Comparison of ENCODE assay signal across 1 cellular context in the genomic region with DNA sequence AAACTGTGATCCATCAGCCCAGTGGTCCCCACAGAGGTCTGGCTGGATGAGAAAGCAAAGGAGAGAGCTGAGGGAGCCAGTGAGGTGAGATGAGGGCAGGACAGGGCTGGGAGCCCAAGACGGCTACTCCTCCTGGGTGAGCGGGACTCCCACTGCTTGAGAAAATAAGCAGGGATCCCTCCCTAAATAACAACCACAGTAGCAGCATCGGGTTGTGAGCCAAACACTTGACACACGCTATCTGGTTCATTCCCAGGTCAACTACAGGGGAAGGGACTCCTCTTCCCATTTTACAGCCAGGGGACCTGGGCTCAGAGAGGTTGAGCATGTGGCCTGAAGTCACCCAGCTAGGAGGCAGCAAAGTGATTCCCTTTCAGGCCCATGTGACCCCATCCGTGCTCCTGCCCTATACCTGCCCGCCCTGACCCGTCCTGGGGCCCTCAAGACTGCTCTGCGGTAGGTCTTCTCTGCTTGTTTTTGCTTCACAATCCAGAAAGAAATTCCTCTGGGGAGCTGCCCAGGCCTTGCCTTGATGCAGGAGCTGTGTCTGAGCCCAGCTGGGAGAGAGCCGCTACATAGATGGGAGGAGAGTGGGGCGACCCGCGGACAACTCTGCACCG.
TF ChIP-seq lines count a peak whose summit lies in the region.

No MANE protein-coding gene starts in this region.

TF ChIP-seq in WTC11, 78 proteins besides CTCF, POLR2A, EP300 and RAD21 (continued from another document):
- TF ChIP-seq, protein P1, sequence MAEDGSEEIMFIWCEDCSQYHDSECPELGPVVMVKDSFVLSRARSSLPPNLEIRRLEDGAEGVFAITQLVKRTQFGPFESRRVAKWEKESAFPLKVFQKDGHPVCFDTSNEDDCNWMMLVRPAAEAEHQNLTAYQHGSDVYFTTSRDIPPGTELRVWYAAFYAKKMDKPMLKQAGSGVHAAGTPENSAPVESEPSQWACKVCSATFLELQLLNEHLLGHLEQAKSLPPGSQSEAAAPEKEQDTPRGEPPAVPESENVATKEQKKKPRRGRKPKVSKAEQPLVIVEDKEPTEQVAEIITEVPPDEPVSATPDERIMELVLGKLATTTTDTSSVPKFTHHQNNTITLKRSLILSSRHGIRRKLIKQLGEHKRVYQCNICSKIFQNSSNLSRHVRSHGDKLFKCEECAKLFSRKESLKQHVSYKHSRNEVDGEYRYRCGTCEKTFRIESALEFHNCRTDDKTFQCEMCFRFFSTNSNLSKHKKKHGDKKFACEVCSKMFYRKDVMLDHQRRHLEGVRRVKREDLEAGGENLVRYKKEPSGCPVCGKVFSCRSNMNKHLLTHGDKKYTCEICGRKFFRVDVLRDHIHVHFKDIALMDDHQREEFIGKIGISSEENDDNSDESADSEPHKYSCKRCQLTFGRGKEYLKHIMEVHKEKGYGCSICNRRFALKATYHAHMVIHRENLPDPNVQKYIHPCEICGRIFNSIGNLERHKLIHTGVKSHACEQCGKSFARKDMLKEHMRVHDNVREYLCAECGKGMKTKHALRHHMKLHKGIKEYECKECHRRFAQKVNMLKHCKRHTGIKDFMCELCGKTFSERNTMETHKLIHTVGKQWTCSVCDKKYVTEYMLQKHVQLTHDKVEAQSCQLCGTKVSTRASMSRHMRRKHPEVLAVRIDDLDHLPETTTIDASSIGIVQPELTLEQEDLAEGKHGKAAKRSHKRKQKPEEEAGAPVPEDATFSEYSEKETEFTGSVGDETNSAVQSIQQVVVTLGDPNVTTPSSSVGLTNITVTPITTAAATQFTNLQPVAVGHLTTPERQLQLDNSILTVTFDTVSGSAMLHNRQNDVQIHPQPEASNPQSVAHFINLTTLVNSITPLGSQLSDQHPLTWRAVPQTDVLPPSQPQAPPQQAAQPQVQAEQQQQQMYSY (CRISPR knock-in tag; IDR thresholded peaks at IDR 0.05): no peak
- TF ChIP-seq NFE2L1 (CRISPR knock-in tag; IDR thresholded peaks at IDR 0.05) (no peak), NR1H2 (CRISPR knock-in tag; IDR thresholded peaks at IDR 0.05) (no peak), ZNF219 (CRISPR knock-in tag; IDR thresholded peaks at IDR 0.05; ENCODE audit: borderline replicate concordance) (no peak), NR3C1 (CRISPR knock-in tag; conservative IDR thresholded peaks at IDR 0.05; ENCODE audit: low read depth) (no peak), NFATC4 (CRISPR knock-in tag; IDR thresholded peaks at IDR 0.05) (no peak), RORB (CRISPR knock-in tag; IDR thresholded peaks at IDR 0.05) (no peak), MYBL2 (CRISPR knock-in tag; IDR thresholded peaks at IDR 0.05) (no peak), CBFB (CRISPR knock-in tag; IDR thresholded peaks at IDR 0.05; ENCODE audit: low read depth) (no peak)
- TF ChIP-seq, protein P2, sequence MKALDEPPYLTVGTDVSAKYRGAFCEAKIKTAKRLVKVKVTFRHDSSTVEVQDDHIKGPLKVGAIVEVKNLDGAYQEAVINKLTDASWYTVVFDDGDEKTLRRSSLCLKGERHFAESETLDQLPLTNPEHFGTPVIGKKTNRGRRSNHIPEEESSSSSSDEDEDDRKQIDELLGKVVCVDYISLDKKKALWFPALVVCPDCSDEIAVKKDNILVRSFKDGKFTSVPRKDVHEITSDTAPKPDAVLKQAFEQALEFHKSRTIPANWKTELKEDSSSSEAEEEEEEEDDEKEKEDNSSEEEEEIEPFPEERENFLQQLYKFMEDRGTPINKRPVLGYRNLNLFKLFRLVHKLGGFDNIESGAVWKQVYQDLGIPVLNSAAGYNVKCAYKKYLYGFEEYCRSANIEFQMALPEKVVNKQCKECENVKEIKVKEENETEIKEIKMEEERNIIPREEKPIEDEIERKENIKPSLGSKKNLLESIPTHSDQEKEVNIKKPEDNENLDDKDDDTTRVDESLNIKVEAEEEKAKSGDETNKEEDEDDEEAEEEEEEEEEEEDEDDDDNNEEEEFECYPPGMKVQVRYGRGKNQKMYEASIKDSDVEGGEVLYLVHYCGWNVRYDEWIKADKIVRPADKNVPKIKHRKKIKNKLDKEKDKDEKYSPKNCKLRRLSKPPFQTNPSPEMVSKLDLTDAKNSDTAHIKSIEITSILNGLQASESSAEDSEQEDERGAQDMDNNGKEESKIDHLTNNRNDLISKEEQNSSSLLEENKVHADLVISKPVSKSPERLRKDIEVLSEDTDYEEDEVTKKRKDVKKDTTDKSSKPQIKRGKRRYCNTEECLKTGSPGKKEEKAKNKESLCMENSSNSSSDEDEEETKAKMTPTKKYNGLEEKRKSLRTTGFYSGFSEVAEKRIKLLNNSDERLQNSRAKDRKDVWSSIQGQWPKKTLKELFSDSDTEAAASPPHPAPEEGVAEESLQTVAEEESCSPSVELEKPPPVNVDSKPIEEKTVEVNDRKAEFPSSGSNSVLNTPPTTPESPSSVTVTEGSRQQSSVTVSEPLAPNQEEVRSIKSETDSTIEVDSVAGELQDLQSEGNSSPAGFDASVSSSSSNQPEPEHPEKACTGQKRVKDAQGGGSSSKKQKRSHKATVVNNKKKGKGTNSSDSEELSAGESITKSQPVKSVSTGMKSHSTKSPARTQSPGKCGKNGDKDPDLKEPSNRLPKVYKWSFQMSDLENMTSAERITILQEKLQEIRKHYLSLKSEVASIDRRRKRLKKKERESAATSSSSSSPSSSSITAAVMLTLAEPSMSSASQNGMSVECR (CRISPR knock-in tag; IDR thresholded peaks at IDR 0.05; ENCODE audit: borderline replicate concordance): no peak
- TF ChIP-seq, protein P3, sequence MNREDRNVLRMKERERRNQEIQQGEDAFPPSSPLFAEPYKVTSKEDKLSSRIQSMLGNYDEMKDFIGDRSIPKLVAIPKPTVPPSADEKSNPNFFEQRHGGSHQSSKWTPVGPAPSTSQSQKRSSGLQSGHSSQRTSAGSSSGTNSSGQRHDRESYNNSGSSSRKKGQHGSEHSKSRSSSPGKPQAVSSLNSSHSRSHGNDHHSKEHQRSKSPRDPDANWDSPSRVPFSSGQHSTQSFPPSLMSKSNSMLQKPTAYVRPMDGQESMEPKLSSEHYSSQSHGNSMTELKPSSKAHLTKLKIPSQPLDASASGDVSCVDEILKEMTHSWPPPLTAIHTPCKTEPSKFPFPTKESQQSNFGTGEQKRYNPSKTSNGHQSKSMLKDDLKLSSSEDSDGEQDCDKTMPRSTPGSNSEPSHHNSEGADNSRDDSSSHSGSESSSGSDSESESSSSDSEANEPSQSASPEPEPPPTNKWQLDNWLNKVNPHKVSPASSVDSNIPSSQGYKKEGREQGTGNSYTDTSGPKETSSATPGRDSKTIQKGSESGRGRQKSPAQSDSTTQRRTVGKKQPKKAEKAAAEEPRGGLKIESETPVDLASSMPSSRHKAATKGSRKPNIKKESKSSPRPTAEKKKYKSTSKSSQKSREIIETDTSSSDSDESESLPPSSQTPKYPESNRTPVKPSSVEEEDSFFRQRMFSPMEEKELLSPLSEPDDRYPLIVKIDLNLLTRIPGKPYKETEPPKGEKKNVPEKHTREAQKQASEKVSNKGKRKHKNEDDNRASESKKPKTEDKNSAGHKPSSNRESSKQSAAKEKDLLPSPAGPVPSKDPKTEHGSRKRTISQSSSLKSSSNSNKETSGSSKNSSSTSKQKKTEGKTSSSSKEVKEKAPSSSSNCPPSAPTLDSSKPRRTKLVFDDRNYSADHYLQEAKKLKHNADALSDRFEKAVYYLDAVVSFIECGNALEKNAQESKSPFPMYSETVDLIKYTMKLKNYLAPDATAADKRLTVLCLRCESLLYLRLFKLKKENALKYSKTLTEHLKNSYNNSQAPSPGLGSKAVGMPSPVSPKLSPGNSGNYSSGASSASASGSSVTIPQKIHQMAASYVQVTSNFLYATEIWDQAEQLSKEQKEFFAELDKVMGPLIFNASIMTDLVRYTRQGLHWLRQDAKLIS (CRISPR knock-in tag; IDR thresholded peaks at IDR 0.05; ENCODE audit: borderline replicate concordance): no peak
- TF ChIP-seq, protein P4, sequence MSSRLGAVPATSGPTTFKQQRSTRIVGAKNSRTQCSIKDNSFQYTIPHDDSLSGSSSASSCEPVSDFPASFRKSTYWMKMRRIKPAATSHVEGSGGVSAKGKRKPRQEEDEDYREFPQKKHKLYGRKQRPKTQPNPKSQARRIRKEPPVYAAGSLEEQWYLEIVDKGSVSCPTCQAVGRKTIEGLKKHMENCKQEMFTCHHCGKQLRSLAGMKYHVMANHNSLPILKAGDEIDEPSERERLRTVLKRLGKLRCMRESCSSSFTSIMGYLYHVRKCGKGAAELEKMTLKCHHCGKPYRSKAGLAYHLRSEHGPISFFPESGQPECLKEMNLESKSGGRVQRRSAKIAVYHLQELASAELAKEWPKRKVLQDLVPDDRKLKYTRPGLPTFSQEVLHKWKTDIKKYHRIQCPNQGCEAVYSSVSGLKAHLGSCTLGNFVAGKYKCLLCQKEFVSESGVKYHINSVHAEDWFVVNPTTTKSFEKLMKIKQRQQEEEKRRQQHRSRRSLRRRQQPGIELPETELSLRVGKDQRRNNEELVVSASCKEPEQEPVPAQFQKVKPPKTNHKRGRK (CRISPR knock-in tag; IDR thresholded peaks at IDR 0.05; ENCODE audit: borderline replicate concordance): no peak
- TF ChIP-seq, protein P5, sequence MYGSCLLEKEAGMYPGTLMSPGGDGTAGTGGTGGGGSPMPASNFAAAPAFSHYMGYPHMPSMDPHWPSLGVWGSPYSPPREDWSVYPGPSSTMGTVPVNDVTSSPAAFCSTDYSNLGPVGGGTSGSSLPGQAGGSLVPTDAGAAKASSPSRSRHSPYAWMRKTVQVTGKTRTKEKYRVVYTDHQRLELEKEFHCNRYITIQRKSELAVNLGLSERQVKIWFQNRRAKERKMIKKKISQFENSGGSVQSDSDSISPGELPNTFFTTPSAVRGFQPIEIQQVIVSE (CRISPR knock-in tag; IDR thresholded peaks at IDR 0.05; ENCODE audit: borderline replicate concordance): no peak
- TF ChIP-seq, protein P6, sequence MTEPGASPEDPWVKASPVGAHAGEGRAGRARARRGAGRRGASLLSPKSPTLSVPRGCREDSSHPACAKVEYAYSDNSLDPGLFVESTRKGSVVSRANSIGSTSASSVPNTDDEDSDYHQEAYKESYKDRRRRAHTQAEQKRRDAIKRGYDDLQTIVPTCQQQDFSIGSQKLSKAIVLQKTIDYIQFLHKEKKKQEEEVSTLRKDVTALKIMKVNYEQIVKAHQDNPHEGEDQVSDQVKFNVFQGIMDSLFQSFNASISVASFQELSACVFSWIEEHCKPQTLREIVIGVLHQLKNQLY (CRISPR knock-in tag; IDR thresholded peaks at IDR 0.05): no peak
TF ChIP-seq in WTC11: peak in this region for 0.
